7 cellular contexts compared by ENCODE assay signal in genomic region chr14:102778616-102779351, GRCh38. TPM values are rescaled to one million over a fixed set of nuclear protein-coding genes. Genes with fewer than 3 reads are reported as not detected.
A peak's percentile ranks its signal among the peaks of the same experiment; 100 is the strongest.
DNase-seq lines count a peak whose midpoint lies in the region; ATAC-seq and TF ChIP-seq lines count a peak whose summit lies in the region.

No MANE protein-coding gene starts in this region.

- TF ChIP-seq CTCF in HCT116 (IDR thresholded peaks at IDR 0.05 in 2 of 3, conservative IDR thresholded peaks at IDR 0.05 in 1 of 3; ENCODE audit: borderline replicate concordance in 1 of 3, insufficient read depth in 1 of 3, low read depth in 2 of 3, low read length in 2 of 3) (no peak), SK-N-SH (IDR thresholded peaks at IDR 0.05) (no peak), fibroblast of pulmonary artery (IDR thresholded peaks at IDR 0.05; ENCODE audit: low read length, missing control alignments) (no peak)

- H3K9ac ChIP-seq in HCT116 (ENCODE audit: low read length) (peak overlapping the region; percentile 93), SK-N-SH (peak overlapping the region; percentile 88; the same call in 1 of the 2 replicates)

- H3K79me2 ChIP-seq in HCT116 (ENCODE audit: insufficient read depth, low read length): peaks cover 59% of the 10 kb centered on the region
- H3K79me2 ChIP-seq in SK-N-SH (ENCODE audit: insufficient read depth): peaks cover 58% of the 10 kb centered on the region

- TF ChIP-seq POLR2A in HCT116 (IDR thresholded peaks at IDR 0.05; ENCODE audit: borderline replicate concordance, extremely low read depth, insufficient read depth, insufficient read length): no peak

- H2AFZ ChIP-seq in HCT116 (ENCODE audit: low read depth, low read length, poor library complexity, severe bottlenecking) (no peak overlapping the region), SK-N-SH (ENCODE audit: low read depth) (no peak overlapping the region)

- H3K4me3 ChIP-seq in HCT116 (replicated peaks in 1 of 2; ENCODE audit: low read depth in 1 of 2, low read length in 2 of 2): peak overlapping the region; percentile 48 to 78
- peak overlapping the region; percentile 85 to 86 for H3K4me3 ChIP-seq in SK-N-SH (ENCODE audit: low read depth in 2 of 2, low read length in 1 of 2)
- H3K4me3 ChIP-seq in fibroblast of pulmonary artery (replicated peaks; ENCODE audit: low read depth, low read length): peak overlapping the region; percentile 63
- H3K4me3 ChIP-seq in skeletal muscle cell (ENCODE audit: low read depth, low read length): peak overlapping the region; percentile 65

- peak overlapping the region; percentile 82 for H3K4me2 ChIP-seq in HCT116 (ENCODE audit: low read length)
- H3K4me2 ChIP-seq in SK-N-SH: peak overlapping the region; percentile 75

- ATAC-seq in HCT116 (no peak), GM18909 (IDR thresholded peaks at IDR 0.05; ENCODE audit: poor library complexity, unreplicated experiment) (no peak), HG02885 (IDR thresholded peaks at IDR 0.05; ENCODE audit: poor library complexity, unreplicated experiment) (no peak)

- RAD21 ChIA-PET in HCT116 (lab: Charles Lee; ENCODE audit: low non-redundant PET in 1 of 2, low total read pairs in 2 of 2, uncharacterized antibody in 2 of 2, unreplicated experiment in 2 of 2): no interaction called here

- TSS peak; percentile 61 for BruUV-seq in HCT116 (replicated peaks; lab: Mats Ljungman, UMichigan)

- WGBS in SK-N-SH (ENCODE audit: low lambda C conversion rate): 24% methylated on average over 19 of the region's 19 CpGs

- H3K9me3 ChIP-seq in HCT116 (ENCODE audit: control insufficient read depth in 1 of 2, insufficient read depth in 1 of 2, low read depth in 1 of 2, low read length in 2 of 2) (no peaks in the 10 kb centered on the region), SK-N-SH (no peaks in the 10 kb centered on the region)

- POLR2A ChIA-PET in HCT116 (lab: Charles Lee): no interaction called here
- POLR2A ChIA-PET in SK-N-SH (lab: Yijun Ruan, JAX): no interaction called here

- intact Hi-C loops in HCT116 (cut with micrococcal nuclease): loop anchor here (10.0 kb wide), 1 partner anchor 254 kb away; no protein-coding TSS in a partner anchor

- H3K27ac ChIP-seq in HCT116 (ENCODE audit: low read depth, low read length) (peak overlapping the region; percentile 93), SK-N-SH (ENCODE audit: low read depth in 2 of 2, low read length in 1 of 2) (peak overlapping the region in 1 of 2 experiments; percentile 51; a peak in 1 of 4 replicates)

- no peaks in the 10 kb centered on the region for H4K20me1 ChIP-seq in HCT116 (ENCODE audit: insufficient read depth)
- H4K20me1 ChIP-seq in SK-N-SH (ENCODE audit: insufficient read depth): peaks cover 47% of the 10 kb centered on the region

- TF ChIP-seq RAD21 in HCT116 (IDR thresholded peaks at IDR 0.05; ENCODE audit: low read depth): no peak
- no peak for TF ChIP-seq RAD21 in SK-N-SH (IDR thresholded peaks at IDR 0.05; ENCODE audit: low read length)

- no peaks in the 10 kb centered on the region for H3K9me2 ChIP-seq in HCT116 (ENCODE audit: insufficient read depth)
- no peaks in the 10 kb centered on the region for H3K9me2 ChIP-seq in SK-N-SH

- no peak for DNase-seq in HCT116 (ENCODE audit: low read depth, low spot score)
- DNase-seq in SK-N-SH: no peak
- no peak for DNase-seq in fibroblast of pulmonary artery (ENCODE audit: low read depth)
- DNase-seq in skeletal muscle cell (ENCODE audit: low read depth): no peak
- DNase-seq in globus pallidus (ENCODE audit: low spot score): no peak

- no peaks in the 10 kb centered on the region for H3K27me3 ChIP-seq in HCT116 (ENCODE audit: insufficient read depth, low read length)
- H3K27me3 ChIP-seq in SK-N-SH (ENCODE audit: insufficient read depth): no peaks in the 10 kb centered on the region

- H3K4me1 ChIP-seq in HCT116 (ENCODE audit: control insufficient read depth in 1 of 2, insufficient read depth in 2 of 2, low read length in 2 of 2) (peaks cover 20 to 45% of the 10 kb centered on the region in 2 experiments), SK-N-SH (ENCODE audit: control insufficient read depth in 1 of 2, insufficient read depth in 2 of 2, low read depth in 1 of 2, low read length in 1 of 2) (peaks cover 12 to 32% of the 10 kb centered on the region in 2 experiments; a peak in 3 of 4 replicates)

- H3K36me3 ChIP-seq in HCT116 (ENCODE audit: control insufficient read depth in 1 of 2, insufficient read depth in 2 of 2, low read length in 2 of 2): no peaks in the 10 kb centered on the region
- H3K36me3 ChIP-seq in SK-N-SH (replicated peaks in 1 of 2; ENCODE audit: control insufficient read depth in 1 of 2, insufficient read depth in 2 of 2, low read length in 1 of 2): no peaks in the 10 kb centered on the region

- TF ChIP-seq EP300 in SK-N-SH (IDR thresholded peaks at IDR 0.05; ENCODE audit: borderline replicate concordance in 1 of 2, low read depth in 1 of 2, low read length in 1 of 2): no peak

- H3F3A ChIP-seq in SK-N-SH (replicated peaks; ENCODE audit: insufficient read depth): peaks cover 20% of the 10 kb centered on the region

- CTCF ChIA-PET in HCT116 (lab: Charles Lee) (no interaction called here), SK-N-SH (lab: Yijun Ruan, JAX) (interaction anchor here (1.4 kb wide), 1 partner anchor 84 kb away, joined by 3 read pairs; no protein-coding TSS in a partner anchor)

TF ChIP-seq in HCT116, 20 proteins besides CTCF, POLR2A, EP300 and RAD21 (continues in another document):
- TF ChIP-seq EGR1 (IDR thresholded peaks at IDR 0.05; ENCODE audit: low read depth) (no peak), MAX (IDR thresholded peaks at IDR 0.05) (no peak), EZH2 (IDR thresholded peaks at IDR 0.05) (no peak), ATF3 (IDR thresholded peaks at IDR 0.05) (no peak), SRF (IDR thresholded peaks at IDR 0.05; ENCODE audit: low read depth) (no peak), JUND (IDR thresholded peaks at IDR 0.05) (no peak), YY1 (IDR thresholded peaks at IDR 0.05; ENCODE audit: extremely low read depth, insufficient replicate concordance, low read depth, low read length) (no peak), ZNF274 (IDR thresholded peaks at IDR 0.05; ENCODE audit: low read depth, low read length) (no peak), CBX3 (IDR thresholded peaks at IDR 0.05; ENCODE audit: low read depth) (no peak), ZFX (IDR thresholded peaks at IDR 0.05) (no peak)

TF ChIP-seq in SK-N-SH, 30 proteins besides CTCF, POLR2A, EP300 and RAD21 (continues in another document):
- TF ChIP-seq SIN3A (IDR thresholded peaks at IDR 0.05; ENCODE audit: borderline replicate concordance, low read depth, low read length) (no peak), JUND (IDR thresholded peaks at IDR 0.05) (no peak), TCF12 (IDR thresholded peaks at IDR 0.05) (no peak), NFIC (IDR thresholded peaks at IDR 0.05; ENCODE audit: borderline replicate concordance) (no peak), POLR2AphosphoS5 (IDR thresholded peaks at IDR 0.05; ENCODE audit: low read depth, low read length) (no peak), FOSL2 (IDR thresholded peaks at IDR 0.05; ENCODE audit: borderline replicate concordance, low read depth) (no peak), GABPA (IDR thresholded peaks at IDR 0.05; ENCODE audit: low read depth) (no peak), MXI1 (IDR thresholded peaks at IDR 0.05; ENCODE audit: low read depth, low read length) (no peak), USF2 (IDR thresholded peaks at IDR 0.05; ENCODE audit: borderline replicate concordance, low read depth, low read length) (no peak), RFX5 (IDR thresholded peaks at IDR 0.05; ENCODE audit: low read length) (no peak), CHD2 (IDR thresholded peaks at IDR 0.05; ENCODE audit: low read length, partially characterized antibody) (no peak), PBX3 (IDR thresholded peaks at IDR 0.05) (no peak), EZH2phosphoT487 (IDR thresholded peaks at IDR 0.05; ENCODE audit: borderline replicate concordance, low read depth) (no peak)

RNA-seq across cellular contexts. Expression of gene TRAF3, which starts 1.5 kb away (rescaled TPM):
- 32.1 TPM for total RNA-seq in HCT116 (2021; ENCODE audit: unreplicated experiment)
- polyA plus RNA-seq in HCT116 (2012): 17.0 and 19.8 TPM in 2 replicates
- polyA plus RNA-seq in SK-N-SH (2012; rRNA removed): 16.5 and 17.9 TPM in 2 replicates
- polyA plus RNA-seq in SK-N-SH (2012; cell fraction: cytosol; rRNA removed): 14.6 and 16.4 TPM in 2 replicates
- polyA plus RNA-seq in SK-N-SH (2012; cell fraction: nucleus; rRNA removed): 21.0 and 31.9 TPM in 2 replicates
